In the genomic region with DNA sequence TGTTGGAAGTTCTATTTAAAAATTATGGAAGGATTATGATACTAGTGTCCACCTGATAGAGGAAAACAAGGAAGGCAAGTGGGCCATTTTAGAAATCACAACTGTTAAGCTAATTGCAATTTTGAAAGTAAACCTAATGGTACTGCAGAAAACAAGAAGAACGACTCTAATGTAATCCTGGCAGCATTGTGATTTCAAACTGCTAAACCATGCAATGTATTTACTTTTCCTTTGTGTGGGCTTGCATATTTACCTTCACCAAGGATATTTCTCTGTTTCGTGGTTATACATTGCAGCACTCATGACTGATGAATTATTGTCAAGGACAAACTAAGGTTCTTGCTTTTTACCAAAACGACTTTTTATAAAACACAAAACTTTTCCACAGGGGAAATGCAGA, we compare ENCODE assay signal across 16 cellular contexts.
DNase-seq lines count a peak whose midpoint lies in the region; ATAC-seq and TF ChIP-seq lines count a peak whose summit lies in the region.
"Had no signal": no experiment of that assay in that cellular context is flagged by ENCODE, and none has a peak within 500 bp of the region (broad histone marks: within the 10 kb centered on the region; RNA-seq: fewer than 3 reads in every experiment).

No MANE protein-coding gene starts in this region.

- 25 to 29% methylated on average over 3 of the region's 3 CpGs for WGBS in esophagus squamous epithelium, 2 donors
- 53% methylated on average over 3 of the region's 3 CpGs for WGBS in SK-N-SH (ENCODE audit: low lambda C conversion rate)

- no peak overlapping the region for H3K4me3 Mint-ChIP-seq in WTC11
- H3K4me3 Mint-ChIP-seq: IgD-negative memory B cell, T-cell had no signal

- no peak overlapping the region for H3K9ac ChIP-seq in SK-N-SH

- no peaks in the 10 kb centered on the region for H3K36me3 ChIP-seq in left ventricle myocardium inferior
- no peaks in the 10 kb centered on the region for H3K36me3 ChIP-seq in esophagus squamous epithelium
- no peaks in the 10 kb centered on the region for H3K36me3 ChIP-seq in SK-N-SH (replicated peaks in 1 of 2; ENCODE audit: control insufficient read depth in 1 of 2, insufficient read depth in 2 of 2, low read length in 1 of 2)

- H3K4me3 ChIP-seq in left ventricle myocardium inferior (no peak overlapping the region), esophagus squamous epithelium (peak overlapping the region in 2 of 4 donors; percentile 2 to 7), SK-N-SH (ENCODE audit: low read depth in 2 of 2, low read length in 1 of 2) (no peak overlapping the region)
- H3K4me3 ChIP-seq: A549 had no signal

- TF ChIP-seq EP300 in SK-N-SH (IDR thresholded peaks at IDR 0.05; ENCODE audit: borderline replicate concordance in 1 of 2, low read depth in 1 of 2, low read length in 1 of 2): no peak

- no peak for TF ChIP-seq POLR2A in esophagus squamous epithelium (IDR thresholded peaks at IDR 0.05)

- DNase-seq in left ventricle myocardium inferior (no peak), Right ventricle myocardium inferior (ENCODE audit: missing footprints) (no peak), WTC11 (ENCODE audit: low spot score) (no peak), esophagus squamous epithelium (lab: John Stamatoyannopoulos, UW) (no peak), SK-N-SH (no peak)
- DNase-seq: COR-L47, NCI-H1436, NCI-H2107, T-cell had no signal

- H4K20me1 ChIP-seq in SK-N-SH (ENCODE audit: insufficient read depth): no peaks in the 10 kb centered on the region

- H3F3A ChIP-seq in SK-N-SH (replicated peaks; ENCODE audit: insufficient read depth): no peaks in the 10 kb centered on the region

- H3K27ac ChIP-seq in left ventricle myocardium inferior (replicated peaks): peak overlapping the region; percentile 79
- peak overlapping the region; percentile 19 to 74 (median 56) for H3K27ac ChIP-seq in esophagus squamous epithelium
- no peak overlapping the region for H3K27ac ChIP-seq in SK-N-SH (ENCODE audit: low read depth in 2 of 2, low read length in 1 of 2)
- H3K27ac ChIP-seq: A549, RWPE1 had no signal

- POLR2A ChIA-PET in WTC11 (lab: Charles Lee) (no interaction called here), SK-N-SH (lab: Yijun Ruan, JAX) (no interaction called here)

- H3K27me3 ChIP-seq in left ventricle myocardium inferior (ENCODE audit: low read depth) (no peaks in the 10 kb centered on the region), esophagus squamous epithelium (no peaks in the 10 kb centered on the region), SK-N-SH (ENCODE audit: insufficient read depth) (no peaks in the 10 kb centered on the region)

- peak overlapping the region; percentile 48; the same call in 1 of the 2 replicates for H3K27ac Mint-ChIP-seq in WTC11
- H3K27ac Mint-ChIP-seq: CD14-positive monocyte, IgD-negative memory B cell, T-cell had no signal

- no peaks in the 10 kb centered on the region for H3K79me2 ChIP-seq in SK-N-SH (ENCODE audit: insufficient read depth)

- no peak for TF ChIP-seq RAD21 in SK-N-SH (IDR thresholded peaks at IDR 0.05; ENCODE audit: low read length)

- peaks cover 30% of the 10 kb centered on the region for H3K4me1 Mint-ChIP-seq in WTC11

- CTCF ChIA-PET in WTC11 (lab: Charles Lee) (interaction anchor here (0.6 kb wide), 1 partner anchor 88 kb away, joined by 3 read pairs; no protein-coding TSS in a partner anchor), SK-N-SH (lab: Yijun Ruan, JAX) (no interaction called here)

- no peak overlapping the region for H2AFZ ChIP-seq in SK-N-SH (ENCODE audit: low read depth)

- intact Hi-C loops in left ventricle myocardium inferior (cut with micrococcal nuclease): no loop called here
- intact Hi-C loops in Right ventricle myocardium inferior (cut with DNase I): no loop called here
- intact Hi-C loops in esophagus squamous epithelium (cut with DNase I): no loop called here

- H3K36me3 Mint-ChIP-seq in WTC11: no peaks in the 10 kb centered on the region
- H3K36me3 Mint-ChIP-seq: IgD-negative memory B cell, T-cell had no signal

- no peak for TF ChIP-seq CTCF in left ventricle myocardium inferior (IDR thresholded peaks at IDR 0.05; ENCODE audit: borderline replicate concordance)
- no peak for TF ChIP-seq CTCF in WTC11 (IDR thresholded peaks at IDR 0.05)
- TF ChIP-seq CTCF in esophagus squamous epithelium (IDR thresholded peaks at IDR 0.05): no peak
- no peak for TF ChIP-seq CTCF in SK-N-SH (IDR thresholded peaks at IDR 0.05)

- ATAC-seq in Right ventricle myocardium inferior (no peak), WTC11 (no peak), HG03460 (IDR thresholded peaks at IDR 0.05; ENCODE audit: unreplicated experiment) (no peak), HG02852 (IDR thresholded peaks at IDR 0.05; ENCODE audit: unreplicated experiment) (no peak), GM19452 (IDR thresholded peaks at IDR 0.05; ENCODE audit: unreplicated experiment) (no peak)
- ATAC-seq: A549, T-cell had no signal

- H3K4me1 ChIP-seq in left ventricle myocardium inferior (peaks cover 21% of the 10 kb centered on the region), esophagus squamous epithelium (peaks cover 6 to 60% (median 32%) of the 10 kb centered on the region in 3 donors), SK-N-SH (ENCODE audit: control insufficient read depth in 1 of 2, insufficient read depth in 2 of 2, low read depth in 1 of 2, low read length in 1 of 2) (0 out of 4 replicates have a peak, but pooled peaks cover 0 to 5% of the 10 kb centered on the region in 2 experiments)
- H3K4me1 ChIP-seq: A549 had no signal

- no peaks in the 10 kb centered on the region for H3K9me2 ChIP-seq in SK-N-SH

- peaks cover 12% of the 10 kb centered on the region for H3K27me3 Mint-ChIP-seq in WTC11 (ENCODE audit: low read depth)

- H3K9me3 Mint-ChIP-seq in WTC11: no peaks in the 10 kb centered on the region
- H3K9me3 Mint-ChIP-seq: CD14-positive monocyte, IgD-negative memory B cell, T-cell had no signal

- no peaks in the 10 kb centered on the region for H3K9me3 ChIP-seq in left ventricle myocardium inferior (replicated peaks)
- no peaks in the 10 kb centered on the region for H3K9me3 ChIP-seq in esophagus squamous epithelium
- H3K9me3 ChIP-seq in SK-N-SH: no peaks in the 10 kb centered on the region
- H3K9me3 ChIP-seq: A549 had no signal

- no peak overlapping the region for H3K4me2 ChIP-seq in SK-N-SH
- H3K4me2 ChIP-seq: A549 had no signal

TF ChIP-seq in WTC11, 78 proteins besides CTCF, POLR2A, EP300 and RAD21 (continues in another document):
- no peak for TF ChIP-seq CREM (CRISPR knock-in tag; IDR thresholded peaks at IDR 0.05)
- TF ChIP-seq, protein P1, sequence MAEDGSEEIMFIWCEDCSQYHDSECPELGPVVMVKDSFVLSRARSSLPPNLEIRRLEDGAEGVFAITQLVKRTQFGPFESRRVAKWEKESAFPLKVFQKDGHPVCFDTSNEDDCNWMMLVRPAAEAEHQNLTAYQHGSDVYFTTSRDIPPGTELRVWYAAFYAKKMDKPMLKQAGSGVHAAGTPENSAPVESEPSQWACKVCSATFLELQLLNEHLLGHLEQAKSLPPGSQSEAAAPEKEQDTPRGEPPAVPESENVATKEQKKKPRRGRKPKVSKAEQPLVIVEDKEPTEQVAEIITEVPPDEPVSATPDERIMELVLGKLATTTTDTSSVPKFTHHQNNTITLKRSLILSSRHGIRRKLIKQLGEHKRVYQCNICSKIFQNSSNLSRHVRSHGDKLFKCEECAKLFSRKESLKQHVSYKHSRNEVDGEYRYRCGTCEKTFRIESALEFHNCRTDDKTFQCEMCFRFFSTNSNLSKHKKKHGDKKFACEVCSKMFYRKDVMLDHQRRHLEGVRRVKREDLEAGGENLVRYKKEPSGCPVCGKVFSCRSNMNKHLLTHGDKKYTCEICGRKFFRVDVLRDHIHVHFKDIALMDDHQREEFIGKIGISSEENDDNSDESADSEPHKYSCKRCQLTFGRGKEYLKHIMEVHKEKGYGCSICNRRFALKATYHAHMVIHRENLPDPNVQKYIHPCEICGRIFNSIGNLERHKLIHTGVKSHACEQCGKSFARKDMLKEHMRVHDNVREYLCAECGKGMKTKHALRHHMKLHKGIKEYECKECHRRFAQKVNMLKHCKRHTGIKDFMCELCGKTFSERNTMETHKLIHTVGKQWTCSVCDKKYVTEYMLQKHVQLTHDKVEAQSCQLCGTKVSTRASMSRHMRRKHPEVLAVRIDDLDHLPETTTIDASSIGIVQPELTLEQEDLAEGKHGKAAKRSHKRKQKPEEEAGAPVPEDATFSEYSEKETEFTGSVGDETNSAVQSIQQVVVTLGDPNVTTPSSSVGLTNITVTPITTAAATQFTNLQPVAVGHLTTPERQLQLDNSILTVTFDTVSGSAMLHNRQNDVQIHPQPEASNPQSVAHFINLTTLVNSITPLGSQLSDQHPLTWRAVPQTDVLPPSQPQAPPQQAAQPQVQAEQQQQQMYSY (CRISPR knock-in tag; IDR thresholded peaks at IDR 0.05): no peak
- no peak for TF ChIP-seq GTF2I (CRISPR knock-in tag; conservative IDR thresholded peaks at IDR 0.05)
- TF ChIP-seq SP1 (CRISPR knock-in tag; conservative IDR thresholded peaks at IDR 0.05): no peak

TF ChIP-seq in SK-N-SH, 30 proteins besides CTCF, POLR2A, EP300 and RAD21:
- TF ChIP-seq TCF12 (IDR thresholded peaks at IDR 0.05): no peak
- no peak for TF ChIP-seq FOXJ3 (CRISPR knock-in tag; IDR thresholded peaks at IDR 0.05)
- no peak for TF ChIP-seq RCOR1 (IDR thresholded peaks at IDR 0.05; ENCODE audit: low read length)
- no peak for TF ChIP-seq EZH2phosphoT487 (IDR thresholded peaks at IDR 0.05; ENCODE audit: borderline replicate concordance, low read depth)

Comparison
In these comparisons a context has a peak if more than half of its experiments do, and no peak if none do; other contexts are left out.
1. H3K27ac ChIP-seq: peak in left ventricle myocardium inferior (single experiment) and esophagus squamous epithelium (4 of 4); none in SK-N-SH (0 of 2).